In genomic region chr7:102426268-102427031, GRCh38 we compare ENCODE assay signal across 8 cellular contexts. TPM values are rescaled to one million over a fixed set of nuclear protein-coding genes. Genes with fewer than 3 reads are reported as not detected.
DNase-seq lines count a peak whose midpoint lies in the region; ATAC-seq and TF ChIP-seq lines count a peak whose summit lies in the region.

No MANE protein-coding gene starts in this region.

- no peaks in the 10 kb centered on the region for H3K4me1 ChIP-seq in osteoblast (ENCODE audit: insufficient read depth, low read length)

- peaks cover 31% of the 10 kb centered on the region for H3K36me3 ChIP-seq in osteoblast (ENCODE audit: insufficient read depth, low read length)

- H3K36me3 Mint-ChIP-seq in activated CD8-positive, alpha-beta memory T cell treated with anti-CD3 and anti-CD28 coated beads, Interleukin-2, amount 10 ng/mL, durations not matched to agents 7 days and 5 days, result peaks cover 19% of the 10 kb centered on the region

- peak; percentile 19 for ATAC-seq in GM19468 (IDR thresholded peaks at IDR 0.05; ENCODE audit: extremely low read depth, unreplicated experiment)
- peak; percentile 50 for ATAC-seq in HG03521 (IDR thresholded peaks at IDR 0.05; ENCODE audit: unreplicated experiment)
- peak; percentile 74 for ATAC-seq in activated CD8-positive, alpha-beta memory T cell treated with anti-CD3 and anti-CD28 coated beads, Interleukin-2, amount 10 ng/mL, durations not matched to agents 7 days and 5 days
- no peak for ATAC-seq in omental fat pad (ENCODE audit: low FRiP score)

- peaks cover 68% of the 10 kb centered on the region for H3K4me1 Mint-ChIP-seq in activated CD8-positive, alpha-beta memory T cell treated with anti-CD3 and anti-CD28 coated beads, Interleukin-2, amount 10 ng/mL, durations not matched to agents 7 days and 5 days

- peak overlapping the region; percentile 99 for H3K27ac Mint-ChIP-seq in activated CD8-positive, alpha-beta memory T cell treated with anti-CD3 and anti-CD28 coated beads, Interleukin-2, amount 10 ng/mL, durations not matched to agents 7 days and 5 days

- CTCF ChIA-PET in activated CD8-positive, alpha-beta memory T cell treated with anti-CD3 and anti-CD28 coated beads, Interleukin-2, amount 10 ng/mL, durations not matched to agents 7 days and 5 days (lab: Charles Lee), result interaction anchor here (0.9 to 2.9 kb wide), 9 partner anchors 10 to 41 kb away, joined by 3 to 40 read pairs (median 5); partner anchors contain the start of genes ALKBH4 and PRKRIP1

- H4K20me1 ChIP-seq in osteoblast (ENCODE audit: insufficient read depth, low read length), result peaks cover 10% of the 10 kb centered on the region

- DNase-seq in activated CD8-positive, alpha-beta memory T cell treated with anti-CD3 and anti-CD28 coated beads, Interleukin-2, amount 10 ng/mL, durations not matched to agents 7 days and 5 days, result peak; percentile 88
- DNase-seq in stimulated activated CD8-positive, alpha-beta memory T cell treated with anti-CD3 and anti-CD28 coated beads, Interleukin-7, amount 100 ng/mL, for 48 hours (ENCODE audit: extremely low read depth in 1 of 2, low read depth in 1 of 2), result peak; percentile 48 to 81
- DNase-seq in osteoblast (ENCODE audit: insufficient read length, low spot score, missing footprints) (no peak), omental fat pad (ENCODE audit: low spot score) (no peak), NCI-H2196 treated with DMSO at 0.1 percent for 48 hours (lab: John Stamatoyannopoulos, UW; ENCODE audit: unreplicated experiment) (no peak)

- no peaks in the 10 kb centered on the region for H3K27me3 ChIP-seq in layer of hippocampus (ENCODE audit: control insufficient read depth, insufficient read depth, low read length)
- no peaks in the 10 kb centered on the region for H3K27me3 ChIP-seq in osteoblast (ENCODE audit: insufficient read depth, low read length)

- H2AFZ ChIP-seq in osteoblast (ENCODE audit: low read length), result no peak overlapping the region

- peak overlapping the region; percentile 77 for H3K4me3 Mint-ChIP-seq in activated CD8-positive, alpha-beta memory T cell treated with anti-CD3 and anti-CD28 coated beads, Interleukin-2, amount 10 ng/mL, durations not matched to agents 7 days and 5 days

- TF ChIP-seq CTCF in osteoblast (IDR thresholded peaks at IDR 0.05; ENCODE audit: extremely low read depth, low read depth, low read length), result no peak
- no peak for TF ChIP-seq CTCF in omental fat pad (IDR thresholded peaks at IDR 0.05)

- H3K9me3 Mint-ChIP-seq in activated CD8-positive, alpha-beta memory T cell treated with anti-CD3 and anti-CD28 coated beads, Interleukin-2, amount 10 ng/mL, durations not matched to agents 7 days and 5 days (ENCODE audit: low read depth), result no peaks in the 10 kb centered on the region

- H3K27me3 Mint-ChIP-seq in activated CD8-positive, alpha-beta memory T cell treated with anti-CD3 and anti-CD28 coated beads, Interleukin-2, amount 10 ng/mL, durations not matched to agents 7 days and 5 days, result no peaks in the 10 kb centered on the region

- H3K9me3 ChIP-seq in osteoblast (ENCODE audit: low read depth, low read length), result no peaks in the 10 kb centered on the region

- no peak overlapping the region for H3K4me3 ChIP-seq in osteoblast (ENCODE audit: insufficient read depth, low read length)

- H3K4me2 ChIP-seq in osteoblast (ENCODE audit: insufficient read depth, low read length), result no peak overlapping the region

- H3K27ac ChIP-seq in layer of hippocampus (ENCODE audit: low read depth, low read length) (peak overlapping the region; percentile 64), osteoblast (ENCODE audit: low read depth, low read length) (no peak overlapping the region)

- H3K79me2 ChIP-seq in osteoblast (ENCODE audit: insufficient read depth, low read length), result no peaks in the 10 kb centered on the region

RNA-seq across cellular contexts. Expression of gene ORAI2, which starts 6.9 kb away (rescaled TPM):
- 10 to 100 TPM; 58.1 to 73.7 TPM for total RNA-seq in activated CD8-positive, alpha-beta memory T cell treated with anti-CD3 and anti-CD28 coated beads, Interleukin-2, amount 10 ng/mL, durations not matched to agents 7 days and 5 days
- total RNA-seq in osteoblast (44.2 and 57.5 TPM in 2 replicates), omental fat pad (10 to 100 TPM; 11.4 to 31.6 (median 26.6) TPM)

RNA-seq across cellular contexts. Expression of gene PRKRIP1, which starts 30.3 kb away (rescaled TPM):
- 10 to 100 TPM; 22.2 to 34.5 TPM for total RNA-seq in activated CD8-positive, alpha-beta memory T cell treated with anti-CD3 and anti-CD28 coated beads, Interleukin-2, amount 10 ng/mL, durations not matched to agents 7 days and 5 days
- total RNA-seq in osteoblast (14.5 and 16.5 TPM in 2 replicates), omental fat pad (10 to 100 TPM; 15.6 to 29.9 (median 20.2) TPM)

RNA-seq across cellular contexts. Expression of gene ALKBH4, which starts 38.2 kb away (rescaled TPM):
- 10 to 100 TPM; 11.2 to 14.6 TPM for total RNA-seq in activated CD8-positive, alpha-beta memory T cell treated with anti-CD3 and anti-CD28 coated beads, Interleukin-2, amount 10 ng/mL, durations not matched to agents 7 days and 5 days
- total RNA-seq in osteoblast, result 13.6 and 16.3 TPM in 2 replicates
- total RNA-seq in omental fat pad, result 10 to 100 TPM in 2 of 4 donors, 1 to 10 TPM in 2; 7.9 to 12.6 (median 9.7) TPM

RNA-seq across cellular contexts. Expression of gene LRWD1, which starts 38.3 kb away (rescaled TPM):
- total RNA-seq in activated CD8-positive, alpha-beta memory T cell treated with anti-CD3 and anti-CD28 coated beads, Interleukin-2, amount 10 ng/mL, durations not matched to agents 7 days and 5 days, result 10 to 100 TPM; 20.6 to 24.0 TPM
- 20.0 and 24.2 TPM in 2 replicates for total RNA-seq in osteoblast
- total RNA-seq in omental fat pad, result 10 to 100 TPM in 3 of 4 donors, 1 to 10 TPM in 1; 9.8 to 19.3 (median 11.4) TPM

RNA-seq across cellular contexts. Expression of gene POLR2J, which starts 52.3 kb away (rescaled TPM):
- 10 to 100 TPM; 52.9 to 56.7 TPM for total RNA-seq in activated CD8-positive, alpha-beta memory T cell treated with anti-CD3 and anti-CD28 coated beads, Interleukin-2, amount 10 ng/mL, durations not matched to agents 7 days and 5 days
- total RNA-seq in osteoblast, result 27.1 and 27.9 TPM in 2 replicates
- total RNA-seq in omental fat pad, result 10 to 100 TPM; 15.4 to 26.6 (median 18.3) TPM

Comparison
In these comparisons a context has a peak if more than half of its experiments do, and no peak if none do; other contexts are left out.
1. DNase-seq: peak in activated CD8-positive, alpha-beta memory T cell treated with anti-CD3 and anti-CD28 coated beads, Interleukin-2, amount 10 ng/mL, durations not matched to agents 7 days and 5 days (single experiment) and stimulated activated CD8-positive, alpha-beta memory T cell treated with anti-CD3 and anti-CD28 coated beads, Interleukin-7, amount 100 ng/mL, for 48 hours (2 of 2); none in osteoblast (single experiment), omental fat pad (single experiment) and NCI-H2196 treated with DMSO at 0.1 percent for 48 hours (single experiment).